1 cellular context compared by ENCODE assay signal in the genomic region with DNA sequence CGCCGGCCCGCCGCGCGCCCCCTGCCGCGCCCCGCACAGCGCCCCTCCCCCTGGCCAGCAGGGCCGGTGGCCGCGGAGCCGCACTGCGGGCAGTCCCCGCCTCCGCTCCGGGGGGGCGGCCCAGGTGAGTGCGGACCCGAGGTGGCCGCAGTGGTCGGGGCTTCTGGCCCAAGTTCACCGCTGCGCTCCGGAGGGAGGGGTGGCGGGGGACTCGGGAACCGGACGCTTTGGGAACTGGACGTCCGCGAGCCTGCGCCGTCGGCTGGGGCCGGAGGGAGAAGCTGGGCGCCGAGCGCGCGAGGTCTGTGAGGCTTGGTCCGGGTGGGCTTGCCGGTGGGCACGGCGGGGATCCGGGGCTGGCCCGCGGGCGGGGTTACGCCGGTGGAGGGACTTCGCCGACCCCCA.
A peak's percentile ranks its signal among the peaks of the same experiment; 100 is the strongest.
TF ChIP-seq lines count a peak whose summit lies in the region.

No MANE protein-coding gene starts in this region.

TF ChIP-seq in HepG2, 621 proteins besides CTCF, POLR2A, EP300 and RAD21 (continued from another document and continues in another):
- TF ChIP-seq, protein P1, sequence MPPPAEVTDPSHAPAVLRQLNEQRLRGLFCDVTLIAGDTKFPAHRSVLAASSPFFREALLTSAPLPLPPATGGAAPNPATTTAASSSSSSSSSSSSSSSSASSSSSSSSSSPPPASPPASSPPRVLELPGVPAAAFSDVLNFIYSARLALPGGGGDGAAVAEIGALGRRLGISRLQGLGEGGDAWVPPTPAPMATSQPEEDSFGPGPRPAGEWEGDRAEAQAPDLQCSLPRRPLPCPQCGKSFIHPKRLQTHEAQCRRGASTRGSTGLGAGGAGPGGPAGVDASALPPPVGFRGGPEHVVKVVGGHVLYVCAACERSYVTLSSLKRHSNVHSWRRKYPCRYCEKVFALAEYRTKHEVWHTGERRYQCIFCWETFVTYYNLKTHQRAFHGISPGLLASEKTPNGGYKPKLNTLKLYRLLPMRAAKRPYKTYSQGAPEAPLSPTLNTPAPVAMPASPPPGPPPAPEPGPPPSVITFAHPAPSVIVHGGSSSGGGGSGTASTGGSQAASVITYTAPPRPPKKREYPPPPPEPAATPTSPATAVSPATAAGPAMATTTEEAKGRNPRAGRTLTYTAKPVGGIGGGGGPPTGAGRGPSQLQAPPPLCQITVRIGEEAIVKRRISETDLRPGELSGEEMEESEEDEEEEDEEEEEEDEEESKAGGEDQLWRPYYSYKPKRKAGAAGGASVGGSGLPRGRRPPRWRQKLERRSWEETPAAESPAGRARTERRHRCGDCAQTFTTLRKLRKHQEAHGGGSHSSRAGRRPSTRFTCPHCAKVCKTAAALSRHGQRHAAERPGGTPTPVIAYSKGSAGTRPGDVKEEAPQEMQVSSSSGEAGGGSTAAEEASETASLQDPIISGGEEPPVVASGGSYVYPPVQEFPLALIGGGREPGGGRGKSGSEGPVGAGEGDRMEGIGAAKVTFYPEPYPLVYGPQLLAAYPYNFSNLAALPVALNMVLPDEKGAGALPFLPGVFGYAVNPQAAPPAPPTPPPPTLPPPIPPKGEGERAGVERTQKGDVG (CRISPR knock-in tag; IDR thresholded peaks at IDR 0.05; ENCODE audit: borderline replicate concordance), result no peak
- TF ChIP-seq ZBTB38 (CRISPR knock-in tag; IDR thresholded peaks at IDR 0.05), result no peak
- TF ChIP-seq RBM22 (optimal IDR thresholded peaks at IDR 0.05; ENCODE audit: low read length), result no peak
- TF ChIP-seq IRF2 (CRISPR knock-in tag; IDR thresholded peaks at IDR 0.05), result no peak
- 0 out of 2 replicates have a peak, but pooled peaks have one; percentile 36 for TF ChIP-seq THRA (CRISPR knock-in tag; IDR thresholded peaks at IDR 0.05; ENCODE audit: borderline replicate concordance)
- TF ChIP-seq SMAD3 (CRISPR knock-in tag; IDR thresholded peaks at IDR 0.05), result no peak
- TF ChIP-seq, protein P2, sequence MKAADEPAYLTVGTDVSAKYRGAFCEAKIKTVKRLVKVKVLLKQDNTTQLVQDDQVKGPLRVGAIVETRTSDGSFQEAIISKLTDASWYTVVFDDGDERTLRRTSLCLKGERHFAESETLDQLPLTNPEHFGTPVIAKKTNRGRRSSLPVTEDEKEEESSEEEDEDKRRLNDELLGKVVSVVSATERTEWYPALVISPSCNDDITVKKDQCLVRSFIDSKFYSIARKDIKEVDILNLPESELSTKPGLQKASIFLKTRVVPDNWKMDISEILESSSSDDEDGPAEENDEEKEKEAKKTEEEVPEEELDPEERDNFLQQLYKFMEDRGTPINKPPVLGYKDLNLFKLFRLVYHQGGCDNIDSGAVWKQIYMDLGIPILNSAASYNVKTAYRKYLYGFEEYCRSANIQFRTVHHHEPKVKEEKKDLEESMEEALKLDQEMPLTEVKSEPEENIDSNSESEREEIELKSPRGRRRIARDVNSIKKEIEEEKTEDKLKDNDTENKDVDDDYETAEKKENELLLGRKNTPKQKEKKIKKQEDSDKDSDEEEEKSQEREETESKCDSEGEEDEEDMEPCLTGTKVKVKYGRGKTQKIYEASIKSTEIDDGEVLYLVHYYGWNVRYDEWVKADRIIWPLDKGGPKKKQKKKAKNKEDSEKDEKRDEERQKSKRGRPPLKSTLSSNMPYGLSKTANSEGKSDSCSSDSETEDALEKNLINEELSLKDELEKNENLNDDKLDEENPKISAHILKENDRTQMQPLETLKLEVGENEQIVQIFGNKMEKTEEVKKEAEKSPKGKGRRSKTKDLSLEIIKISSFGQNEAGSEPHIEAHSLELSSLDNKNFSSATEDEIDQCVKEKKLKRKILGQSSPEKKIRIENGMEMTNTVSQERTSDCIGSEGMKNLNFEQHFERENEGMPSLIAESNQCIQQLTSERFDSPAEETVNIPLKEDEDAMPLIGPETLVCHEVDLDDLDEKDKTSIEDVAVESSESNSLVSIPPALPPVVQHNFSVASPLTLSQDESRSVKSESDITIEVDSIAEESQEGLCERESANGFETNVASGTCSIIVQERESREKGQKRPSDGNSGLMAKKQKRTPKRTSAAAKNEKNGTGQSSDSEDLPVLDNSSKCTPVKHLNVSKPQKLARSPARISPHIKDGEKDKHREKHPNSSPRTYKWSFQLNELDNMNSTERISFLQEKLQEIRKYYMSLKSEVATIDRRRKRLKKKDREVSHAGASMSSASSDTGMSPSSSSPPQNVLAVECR (CRISPR knock-in tag; IDR thresholded peaks at IDR 0.05; ENCODE audit: borderline replicate concordance), result peak; percentile 77
- peak; percentile 61; the same call in 1 of the 2 replicates for TF ChIP-seq ZNF691 (CRISPR knock-in tag; IDR thresholded peaks at IDR 0.05; ENCODE audit: borderline replicate concordance, low read depth)
- peak; percentile 61 for TF ChIP-seq ZFY (CRISPR knock-in tag; IDR thresholded peaks at IDR 0.05)
- TF ChIP-seq LCORL (IDR thresholded peaks at IDR 0.05), result no peak
- TF ChIP-seq LCORL (CRISPR knock-in tag; IDR thresholded peaks at IDR 0.05), result peak; percentile 74; the same call in 1 of the 2 replicates
- peak; percentile 60 for TF ChIP-seq RBFOX2 (IDR thresholded peaks at IDR 0.05; ENCODE audit: low read depth, low read length)
- TF ChIP-seq SAP130 (CRISPR knock-in tag; IDR thresholded peaks at IDR 0.05; ENCODE audit: low read depth), result peak; percentile 20; the same call in 1 of the 2 replicates
- TF ChIP-seq ZMYM4 (CRISPR knock-in tag; IDR thresholded peaks at IDR 0.05), result 0 out of 2 replicates have a peak, but pooled peaks have one; percentile 47
- TF ChIP-seq HMGXB4 (CRISPR knock-in tag; IDR thresholded peaks at IDR 0.05; ENCODE audit: borderline replicate concordance in 1 of 2, low read depth in 1 of 2), result peak in 1 of 2 experiments; percentile 71; a peak in 1 of 4 replicates
- no peak for TF ChIP-seq GABPA (IDR thresholded peaks at IDR 0.05; ENCODE audit: low read depth, low read length)
- TF ChIP-seq GABPA (CRISPR knock-in tag; IDR thresholded peaks at IDR 0.05; ENCODE audit: low read depth), result no peak
- TF ChIP-seq PHF8 (CRISPR knock-in tag; IDR thresholded peaks at IDR 0.05), result peak; percentile 50; the same call in 1 of the 2 replicates
- TF ChIP-seq KMT2B (CRISPR knock-in tag; IDR thresholded peaks at IDR 0.05), result no peak
- TF ChIP-seq ZNF367 (CRISPR knock-in tag; IDR thresholded peaks at IDR 0.05; ENCODE audit: borderline replicate concordance), result no peak
- TF ChIP-seq ZNF326 (CRISPR knock-in tag; IDR thresholded peaks at IDR 0.05; ENCODE audit: borderline replicate concordance), result no peak
- TF ChIP-seq ZBTB39 (CRISPR knock-in tag; IDR thresholded peaks at IDR 0.05), result 0 out of 2 replicates have a peak, but pooled peaks have one; percentile 53
- TF ChIP-seq ZNF225 (CRISPR knock-in tag; IDR thresholded peaks at IDR 0.05), result no peak
- no peak for TF ChIP-seq ZFP41 (CRISPR knock-in tag; IDR thresholded peaks at IDR 0.05; ENCODE audit: borderline replicate concordance)
- no peak; the same call in 1 of the 2 replicates for TF ChIP-seq MTF2 (CRISPR knock-in tag; IDR thresholded peaks at IDR 0.05; ENCODE audit: borderline replicate concordance)
- 0 out of 2 replicates have a peak, but pooled peaks have one; percentile 50 for TF ChIP-seq ZNF343 (CRISPR knock-in tag; IDR thresholded peaks at IDR 0.05)
- TF ChIP-seq GTF3A (CRISPR knock-in tag; conservative IDR thresholded peaks at IDR 0.05), result no peak
- TF ChIP-seq CREB1 (IDR thresholded peaks at IDR 0.05), result no peak
- TF ChIP-seq CREB1 (CRISPR knock-in tag; IDR thresholded peaks at IDR 0.05), result no peak
- 0 out of 2 replicates have a peak, but pooled peaks have one; percentile 36 for TF ChIP-seq ZNF678 (CRISPR knock-in tag; IDR thresholded peaks at IDR 0.05)
- peak; percentile 68; the same call in 1 of the 2 replicates for TF ChIP-seq ZNF687 (CRISPR knock-in tag; IDR thresholded peaks at IDR 0.05)
- 0 out of 2 replicates have a peak, but pooled peaks have one; percentile 36 for TF ChIP-seq ZBTB3 (CRISPR knock-in tag; IDR thresholded peaks at IDR 0.05; ENCODE audit: borderline replicate concordance, low read depth)
- peak; percentile 69; the same call in 1 of the 2 replicates for TF ChIP-seq ZNF556 (CRISPR knock-in tag; IDR thresholded peaks at IDR 0.05; ENCODE audit: borderline replicate concordance)
- TF ChIP-seq ELF1 (CRISPR knock-in tag; IDR thresholded peaks at IDR 0.05), result no peak
- no peak for TF ChIP-seq NFYB (CRISPR knock-in tag; IDR thresholded peaks at IDR 0.05)
- TF ChIP-seq FOXC1 (CRISPR knock-in tag; IDR thresholded peaks at IDR 0.05; ENCODE audit: borderline replicate concordance), result 0 out of 2 replicates have a peak, but pooled peaks have one; percentile 65
- 0 out of 2 replicates have a peak, but pooled peaks have one; percentile 13 for TF ChIP-seq SIN3A (IDR thresholded peaks at IDR 0.05; ENCODE audit: borderline replicate concordance, low read depth, low read length)
- TF ChIP-seq ERF (CRISPR knock-in tag; IDR thresholded peaks at IDR 0.05), result 0 out of 2 replicates have a peak, but pooled peaks have one; percentile 24
- TF ChIP-seq ZFP37 (CRISPR knock-in tag; IDR thresholded peaks at IDR 0.05; ENCODE audit: borderline replicate concordance), result no peak
- no peak for TF ChIP-seq U2AF2 (IDR thresholded peaks at IDR 0.05; ENCODE audit: low read depth, low read length)
- TF ChIP-seq ZNF746 (CRISPR knock-in tag; IDR thresholded peaks at IDR 0.05), result peak; percentile 32; the same call in 1 of the 2 replicates
- no peak for TF ChIP-seq ZNF274 (CRISPR knock-in tag; IDR thresholded peaks at IDR 0.05)
- TF ChIP-seq EED (CRISPR knock-in tag; IDR thresholded peaks at IDR 0.05), result no peak
- TF ChIP-seq ZC3H13 (CRISPR knock-in tag; IDR thresholded peaks at IDR 0.05), result peak; percentile 8; the same call in 1 of the 2 replicates
- no peak for TF ChIP-seq ZNF264 (CRISPR knock-in tag; IDR thresholded peaks at IDR 0.05)
- no peak for TF ChIP-seq JDP2 (CRISPR knock-in tag; IDR thresholded peaks at IDR 0.05; ENCODE audit: borderline replicate concordance)
